10 cellular contexts compared by ENCODE assay signal in the genomic region with DNA sequence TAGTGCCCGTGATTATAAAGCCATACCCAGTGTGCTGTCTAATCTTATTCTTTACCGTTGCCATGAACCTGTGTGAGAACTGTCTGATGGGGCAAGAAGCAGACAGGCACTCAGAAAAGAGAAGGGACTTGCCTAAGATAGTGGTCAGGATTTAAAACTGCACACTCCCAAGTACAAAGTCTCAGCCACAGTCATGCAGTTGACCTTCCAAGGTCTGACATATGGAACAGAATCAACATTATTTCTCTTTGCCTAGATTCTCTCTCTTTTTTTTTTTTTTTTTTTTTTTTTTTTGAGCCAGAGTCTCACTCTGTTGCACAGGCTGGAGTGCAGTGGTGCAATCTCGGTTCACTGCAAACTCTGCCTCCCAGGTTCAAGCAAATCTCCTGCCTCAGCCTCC. TPM values are rescaled to one million over a fixed set of nuclear protein-coding genes. Genes with fewer than 3 reads are reported as not detected.
DNase-seq lines count a peak whose midpoint lies in the region; ATAC-seq, FAIRE-seq and TF ChIP-seq lines count a peak whose summit lies in the region.
"Had no signal": no experiment of that assay in that cellular context is flagged by ENCODE, and none has a peak within 500 bp of the region (broad histone marks: within the 10 kb centered on the region; RNA-seq: fewer than 3 reads in every experiment).

No MANE protein-coding gene starts in this region.

- H3K27ac ChIP-seq in HepG2 (ENCODE audit: extremely low read length, insufficient read depth, low read length) (peak overlapping the region; percentile 97), right lobe of liver (no peak overlapping the region)

- ATAC-seq in HepG2 = peak; percentile 6
- no peak for ATAC-seq in right lobe of liver
- no peak for ATAC-seq in activated CD8-positive, alpha-beta T cell treated with anti-CD3 and anti-CD28 coated beads, Interleukin-2, amount 10 ng/mL, durations not matched to agents 7 days and 5 days
- ATAC-seq in HG03135 (IDR thresholded peaks at IDR 0.05; ENCODE audit: unreplicated experiment) = no peak
- no peak for ATAC-seq in GM21619 (IDR thresholded peaks at IDR 0.05; ENCODE audit: unreplicated experiment)
- ATAC-seq in GM21381 (IDR thresholded peaks at IDR 0.05; ENCODE audit: unreplicated experiment) = no peak
- ATAC-seq: body of pancreas had no signal

- H3K36me3 ChIP-seq in HepG2 (replicated peaks in 1 of 2; ENCODE audit: control insufficient read depth in 1 of 2, insufficient read depth in 2 of 2, low read length in 2 of 2) (no peaks in the 10 kb centered on the region), right lobe of liver (no peaks in the 10 kb centered on the region)
- H3K36me3 ChIP-seq: prostate gland had no signal

- H3K27me3 Mint-ChIP-seq in activated CD8-positive, alpha-beta T cell treated with anti-CD3 and anti-CD28 coated beads, Interleukin-2, amount 10 ng/mL, durations not matched to agents 7 days and 5 days (ENCODE audit: low read depth) = peaks cover 4% of the 10 kb centered on the region
- H3K27me3 Mint-ChIP-seq in immature natural killer cell (ENCODE audit: low read depth in 3 of 3) = peaks cover 13 to 26% (median 18%) of the 10 kb centered on the region in 3 donors

- H3K4me1 ChIP-seq in HepG2 (ENCODE audit: insufficient read depth, low read length) (peaks cover 31% of the 10 kb centered on the region), right lobe of liver (peaks cover 0 to 20% (median 9%) of the 10 kb centered on the region in 4 donors)
- H3K4me1 ChIP-seq: prostate gland had no signal

- H3K9me3 Mint-ChIP-seq in activated CD8-positive, alpha-beta T cell treated with anti-CD3 and anti-CD28 coated beads, Interleukin-2, amount 10 ng/mL, durations not matched to agents 7 days and 5 days (ENCODE audit: insufficient read depth) = no peaks in the 10 kb centered on the region
- H3K9me3 Mint-ChIP-seq in immature natural killer cell = no peaks in the 10 kb centered on the region

- peaks cover 22% of the 10 kb centered on the region for H3K36me3 Mint-ChIP-seq in activated CD8-positive, alpha-beta T cell treated with anti-CD3 and anti-CD28 coated beads, Interleukin-2, amount 10 ng/mL, durations not matched to agents 7 days and 5 days (ENCODE audit: low read depth)
- H3K36me3 Mint-ChIP-seq in immature natural killer cell = peaks cover 0 to 4% (median 0%) of the 10 kb centered on the region in 3 donors

- peaks cover 27% of the 10 kb centered on the region for H3K4me1 Mint-ChIP-seq in activated CD8-positive, alpha-beta T cell treated with anti-CD3 and anti-CD28 coated beads, Interleukin-2, amount 10 ng/mL, durations not matched to agents 7 days and 5 days (ENCODE audit: low read depth)
- peaks cover 40 to 42% of the 10 kb centered on the region in 2 donors for H3K4me1 Mint-ChIP-seq in immature natural killer cell

- H3K4me2 ChIP-seq in HepG2 (ENCODE audit: low read depth, low read length) = peak overlapping the region; percentile 85

- CTCF ChIA-PET in HepG2 (lab: Yijun Ruan, JAX; ENCODE audit: low intra/inter-chr PET ratio, low total read pairs) = no interaction called here
- CTCF ChIA-PET in activated CD8-positive, alpha-beta T cell treated with anti-CD3 and anti-CD28 coated beads, Interleukin-2, amount 10 ng/mL, durations not matched to agents 7 days and 5 days (lab: Charles Lee) = interaction anchor here (1.6 to 2.0 kb wide), 2 partner anchors 10 to 188 kb away, joined by 4 to 7 read pairs; no protein-coding TSS in a partner anchor

- in situ Hi-C loops in HepG2 (cut with HindIII; ENCODE audit: extremely low pct_ligation_motif_present, low pct_unique_long_range_greater_than_20kb) = loop anchor here (5.0 kb wide), 2 partner anchors 50 to 60 kb away; a partner anchor contains a TSS

- H4K20me1 ChIP-seq in HepG2 (ENCODE audit: insufficient read depth, low read length) = peaks cover 25% of the 10 kb centered on the region

- TF ChIP-seq EP300 in HepG2 (IDR thresholded peaks at IDR 0.05; ENCODE audit: low read depth in 2 of 2, low read length in 2 of 2) (no peak), HepG2 (CRISPR knock-in tag; IDR thresholded peaks at IDR 0.05; ENCODE audit: borderline replicate concordance) (no peak)

- peak overlapping the region; percentile 17; the same call in 1 of the 2 replicates for H3K9ac ChIP-seq in HepG2 (ENCODE audit: insufficient read depth, low read depth, low read length)

- TF ChIP-seq POLR2A in HepG2 (IDR thresholded peaks at IDR 0.05; ENCODE audit: insufficient read depth in 1 of 2, low read depth in 2 of 2, low read length in 2 of 2) (no peak), right lobe of liver (IDR thresholded peaks at IDR 0.05) (no peak)

- no peak overlapping the region for H2AFZ ChIP-seq in HepG2 (ENCODE audit: low read length)

- TF ChIP-seq CTCF in HepG2 (CRISPR knock-in tag; IDR thresholded peaks at IDR 0.05) = no peak
- no peak for TF ChIP-seq CTCF in right lobe of liver (IDR thresholded peaks at IDR 0.05)

- no peak for TF ChIP-seq RAD21 in HepG2 (CRISPR knock-in tag; IDR thresholded peaks at IDR 0.05)

- 11% methylated on average over 3 of the region's 3 CpGs for WGBS in HepG2 (ENCODE audit: low lambda C conversion rate)
- 95% methylated on average over 3 of the region's 3 CpGs for WGBS in right lobe of liver (ENCODE audit: insufficient coverage, low coverage, low lambda C conversion rate, missing lambda C conversion rate)

- H3K4me3 ChIP-seq in HepG2 (replicated peaks in 1 of 3; ENCODE audit: insufficient read depth in 1 of 3, low read depth in 2 of 3, low read length in 3 of 3) (peak overlapping the region in 1 of 3 experiments; percentile 98; a peak in 1 of 6 replicates), right lobe of liver (no peak overlapping the region)
- H3K4me3 ChIP-seq: body of pancreas, prostate gland had no signal

- H3K4me3 Mint-ChIP-seq in activated CD8-positive, alpha-beta T cell treated with anti-CD3 and anti-CD28 coated beads, Interleukin-2, amount 10 ng/mL, durations not matched to agents 7 days and 5 days = peak overlapping the region; percentile 96
- peak overlapping the region; percentile 89 to 97 (median 96) for H3K4me3 Mint-ChIP-seq in immature natural killer cell

- H3K27ac Mint-ChIP-seq in activated CD8-positive, alpha-beta T cell treated with anti-CD3 and anti-CD28 coated beads, Interleukin-2, amount 10 ng/mL, durations not matched to agents 7 days and 5 days = peak overlapping the region; percentile 99
- H3K27ac Mint-ChIP-seq in immature natural killer cell = peak overlapping the region; percentile 96 to 99 (median 98)

- no TSS peak for BruUV-seq in HepG2 (replicated peaks; lab: Mats Ljungman, UMichigan)

- H3K9me3 ChIP-seq in HepG2 (ENCODE audit: low read length) (no peaks in the 10 kb centered on the region), right lobe of liver (no peaks in the 10 kb centered on the region)
- H3K9me3 ChIP-seq: body of pancreas, prostate gland had no signal

- intact Hi-C loops in HepG2 (cut with micrococcal nuclease; ENCODE audit: unreplicated experiment) = loop anchor here (1.0 to 5.0 kb wide), 3 partner anchors 13 to 62 kb away; a partner anchor contains a TSS
- intact Hi-C loops in right lobe of liver (cut with DNase I) = no loop called here

- H3K27me3 ChIP-seq in HepG2 (ENCODE audit: control insufficient read depth in 1 of 2, insufficient read depth in 2 of 2, low read length in 2 of 2) (no peaks in the 10 kb centered on the region; a peak in 1 of 5 replicates), right lobe of liver (no peaks in the 10 kb centered on the region)
- H3K27me3 ChIP-seq: body of pancreas had no signal

- DNase-seq in HepG2 (ENCODE audit: low spot score) (peak; percentile 48), right lobe of liver (no peak), immature natural killer cell (no peak)
- DNase-seq in activated CD8-positive, alpha-beta T cell treated with anti-CD3 and anti-CD28 coated beads, Interleukin-2, amount 10 ng/mL, durations not matched to agents 7 days and 5 days = no peak

- POLR2A ChIA-PET in HepG2 (lab: Yijun Ruan, JAX) = interaction anchor here (3.3 kb wide), 1 partner anchor 51 kb away, joined by 46 read pairs; a partner anchor contains a TSS
- POLR2A ChIA-PET in activated CD8-positive, alpha-beta T cell treated with anti-CD3 and anti-CD28 coated beads, Interleukin-2, amount 10 ng/mL, durations not matched to agents 7 days and 5 days (lab: Charles Lee) = interaction anchor here (0.7 to 7.0 kb wide), 3 partner anchors 52 to 431 kb away, joined by 3 to 78 read pairs (median 6); a partner anchor contains a TSS

- FAIRE-seq in HepG2 (lab: Jason Lieb, UNC) = peak; percentile 70
- FAIRE-seq: endothelial cell of umbilical vein had no signal

- H3K79me2 ChIP-seq in HepG2 (ENCODE audit: insufficient read depth, low read length) = peaks cover 30% of the 10 kb centered on the region

RNA-seq across cellular contexts. Expression of a gene that starts 1.9 kb away (rescaled TPM):
- 171 and 233 TPM in 2 replicates for total RNA-seq in HepG2 (2016; rRNA removed; fragmentation: Illumina TruSeq; extraction: Trizol)
- total RNA-seq in HepG2 (2016; cell fraction: cytosol; rRNA removed; fragmentation: Illumina TruSeq; extraction: Trizol; ENCODE audit: low read depth) = 21.6 and 28.6 TPM in 2 replicates
- total RNA-seq in HepG2 (2016; cell fraction: insoluble cytoplasmic fraction; rRNA removed; fragmentation: Illumina TruSeq; extraction: Trizol) = 162 and 226 TPM in 2 replicates
- 47.0 and 51.3 TPM in 2 replicates for total RNA-seq in HepG2 (2016; cell fraction: membrane; rRNA removed; fragmentation: Illumina TruSeq; extraction: Trizol)
- total RNA-seq in HepG2 (2016; cell fraction: nucleus; rRNA removed; fragmentation: Illumina TruSeq; extraction: Trizol) = 47.7 and 59.2 TPM in 2 replicates
- polyA plus RNA-seq in HepG2 (2011; rRNA removed) = 58.8 and 82.4 TPM in 2 replicates
- polyA plus RNA-seq in HepG2 (2011; cell fraction: cytosol; rRNA removed) = 55.3 and 74.3 TPM in 2 replicates
- polyA plus RNA-seq in HepG2 (2011; cell fraction: nucleus; rRNA removed) = 25.5 and 29.5 TPM in 2 replicates
- 83.8 and 93.7 TPM in 2 replicates for polyA plus RNA-seq in HepG2 (2012)
- polyA plus RNA-seq in HepG2 (2016; cell fraction: cytosol; fragmentation: Illumina TruSeq; extraction: Trizol; ENCODE audit: low read depth) = 12.3 and 12.6 TPM in 2 replicates
- polyA plus RNA-seq in HepG2 (2016; cell fraction: insoluble cytoplasmic fraction; fragmentation: Illumina TruSeq; extraction: Trizol; ENCODE audit: low read depth) = 264 and 283 TPM in 2 replicates
- 21.0 and 27.2 TPM in 2 replicates for polyA plus RNA-seq in HepG2 (2016; cell fraction: membrane; fragmentation: Illumina TruSeq; extraction: Trizol; ENCODE audit: low read depth)
- 87.6 and 93.0 TPM in 2 replicates for polyA plus RNA-seq in HepG2 (2016; cell fraction: nucleus; fragmentation: Illumina TruSeq; extraction: Trizol; ENCODE audit: insufficient read depth, low read depth)
- 21.1 and 47.5 TPM in 2 replicates for polyA minus RNA-seq in HepG2 (2011; rRNA and poly(A)+ RNA removed; ENCODE audit: low replicate concordance)
- polyA minus RNA-seq in HepG2 (2011; cell fraction: cytosol; rRNA and poly(A)+ RNA removed) = 77.8 and 82.7 TPM in 2 replicates
- polyA minus RNA-seq in HepG2 (2011; cell fraction: nucleus; rRNA and poly(A)+ RNA removed) = 39.3 and 42.2 TPM in 2 replicates
- total RNA-seq in right lobe of liver = 10 to 100 TPM; 50.8 to 80.5 (median 65.0) TPM
- total RNA-seq in activated CD8-positive, alpha-beta T cell treated with anti-CD3 and anti-CD28 coated beads, Interleukin-2, amount 10 ng/mL, durations not matched to agents 7 days and 5 days = 100 to 1,000 TPM; 158 to 167 TPM
- polyA plus RNA-seq in immature natural killer cell = 100 to 1,000 TPM; 225 to 259 (median 254) TPM

RNA-seq across cellular contexts. Expression of a gene that starts 51.0 kb away (rescaled TPM):
- 340 and 507 TPM in 2 replicates for total RNA-seq in HepG2 (2016; rRNA removed; fragmentation: Illumina TruSeq; extraction: Trizol)
- 137 and 143 TPM in 2 replicates for total RNA-seq in HepG2 (2016; cell fraction: cytosol; rRNA removed; fragmentation: Illumina TruSeq; extraction: Trizol; ENCODE audit: low read depth)
- total RNA-seq in HepG2 (2016; cell fraction: insoluble cytoplasmic fraction; rRNA removed; fragmentation: Illumina TruSeq; extraction: Trizol) = 343 and 521 TPM in 2 replicates
- total RNA-seq in HepG2 (2016; cell fraction: membrane; rRNA removed; fragmentation: Illumina TruSeq; extraction: Trizol) = 93.7 and 100 TPM in 2 replicates
- total RNA-seq in HepG2 (2016; cell fraction: nucleus; rRNA removed; fragmentation: Illumina TruSeq; extraction: Trizol) = 151 and 157 TPM in 2 replicates
- 93.6 and 134 TPM in 2 replicates for polyA plus RNA-seq in HepG2 (2011; rRNA removed)
- 88.5 and 154 TPM in 2 replicates for polyA plus RNA-seq in HepG2 (2011; cell fraction: cytosol; rRNA removed)
- 34.1 and 52.2 TPM in 2 replicates for polyA plus RNA-seq in HepG2 (2011; cell fraction: nucleus; rRNA removed)
- 309 and 384 TPM in 2 replicates for polyA plus RNA-seq in HepG2 (2012)
- 114 and 131 TPM in 2 replicates for polyA plus RNA-seq in HepG2 (2016; cell fraction: cytosol; fragmentation: Illumina TruSeq; extraction: Trizol; ENCODE audit: low read depth)
- 701 and 780 TPM in 2 replicates for polyA plus RNA-seq in HepG2 (2016; cell fraction: insoluble cytoplasmic fraction; fragmentation: Illumina TruSeq; extraction: Trizol; ENCODE audit: low read depth)
- 95.3 and 99.7 TPM in 2 replicates for polyA plus RNA-seq in HepG2 (2016; cell fraction: membrane; fragmentation: Illumina TruSeq; extraction: Trizol; ENCODE audit: low read depth)
- 220 and 238 TPM in 2 replicates for polyA plus RNA-seq in HepG2 (2016; cell fraction: nucleus; fragmentation: Illumina TruSeq; extraction: Trizol; ENCODE audit: insufficient read depth, low read depth)
- polyA minus RNA-seq in HepG2 (2011; rRNA and poly(A)+ RNA removed; ENCODE audit: low replicate concordance) = 30.3 and 67.0 TPM in 2 replicates
- polyA minus RNA-seq in HepG2 (2011; cell fraction: cytosol; rRNA and poly(A)+ RNA removed) = 87.3 and 99.7 TPM in 2 replicates
- 122 and 128 TPM in 2 replicates for polyA minus RNA-seq in HepG2 (2011; cell fraction: nucleus; rRNA and poly(A)+ RNA removed)
- total RNA-seq in right lobe of liver = 100 to 1,000 TPM; 125 to 186 (median 149) TPM
- total RNA-seq in activated CD8-positive, alpha-beta T cell treated with anti-CD3 and anti-CD28 coated beads, Interleukin-2, amount 10 ng/mL, durations not matched to agents 7 days and 5 days = 100 to 1,000 TPM; 203 to 206 TPM
- 1,000 to 10,000 TPM in 2 of 3 donors, 100 to 1,000 TPM in 1; 955 to 1,349 (median 1,131) TPM for polyA plus RNA-seq in immature natural killer cell
